In genomic region chr9:120733190-120733589, GRCh38 we compare ENCODE assay signal across 12 cellular contexts. TPM values are rescaled to one million over a fixed set of nuclear protein-coding genes. Genes with fewer than 3 reads are reported as not detected.
DNase-seq lines count a peak whose midpoint lies in the region; ATAC-seq and TF ChIP-seq lines count a peak whose summit lies in the region.
"Had no signal": no experiment of that assay in that cellular context is flagged by ENCODE, and none has a peak within 500 bp of the region (broad histone marks: within the 10 kb centered on the region; RNA-seq: fewer than 3 reads in every experiment).

No MANE protein-coding gene starts in this region.

- H3K27me3 ChIP-seq in PC-9 (ENCODE audit: insufficient read depth, low read depth) = no peaks in the 10 kb centered on the region
- H3K27me3 ChIP-seq in right lobe of liver = no peaks in the 10 kb centered on the region
- H3K27me3 ChIP-seq in tibial artery = no peaks in the 10 kb centered on the region

- CTCF ChIA-PET in PC-9 (lab: Charles Lee) = no interaction called here

- no TSS peak for BruUV-seq in PC-9 (replicated peaks; lab: Mats Ljungman, UMichigan)

- H3K4me3 ChIP-seq in PC-9 (no peak overlapping the region), right lobe of liver (peak overlapping the region in 2 of 3 donors; percentile 15 to 34), tibial artery (no peak overlapping the region)

- POLR2A ChIA-PET in PC-9 (lab: Charles Lee; ENCODE audit: unreplicated experiment) = interaction anchor here (0.6 kb wide), 1 partner anchor 18 kb away, joined by 7 read pairs; no protein-coding TSS in a partner anchor

- H3K36me3 ChIP-seq in PC-9 (ENCODE audit: low read depth) = no peaks in the 10 kb centered on the region
- H3K36me3 ChIP-seq in right lobe of liver = no peaks in the 10 kb centered on the region
- H3K36me3 ChIP-seq in tibial artery = no peaks in the 10 kb centered on the region

- DNase-seq in PC-9 = peak in 1 of 2 experiments; percentile 70
- DNase-seq in fibroblast of peridontal ligament (ENCODE audit: extremely low read depth) = peak; percentile 81
- peak; percentile 81 to 94 (median 88) for DNase-seq in right lobe of liver
- DNase-seq in tibial artery = peak; percentile 66 to 93
- DNase-seq in UCSD-AML1 (lab: John Stamatoyannopoulos, UW; ENCODE audit: unreplicated experiment) = no peak
- no peak for DNase-seq in GM19238 (ENCODE audit: insufficient read length, low spot score)
- no peak for DNase-seq in EL
- DNase-seq: MV-4-11, naive B cell, NCI-H510A treated with DMSO at 0.1 percent for 48 hours, SIG-M5 had no signal

- peaks cover 82% of the 10 kb centered on the region for H3K4me1 ChIP-seq in PC-9 (replicated peaks; ENCODE audit: insufficient read depth)
- peaks cover 0 to 75% (median 25%) of the 10 kb centered on the region in 4 donors for H3K4me1 ChIP-seq in right lobe of liver
- peaks cover 0 to 66% (median 37%) of the 10 kb centered on the region in 4 donors for H3K4me1 ChIP-seq in tibial artery

- TF ChIP-seq CTCF in PC-9 (conservative IDR thresholded peaks at IDR 0.05) (no peak), right lobe of liver (IDR thresholded peaks at IDR 0.05) (no peak), tibial artery (IDR thresholded peaks at IDR 0.05) (no peak)

- no peaks in the 10 kb centered on the region for H3K79me2 ChIP-seq in PC-9 (ENCODE audit: low read depth)

- H4K20me1 ChIP-seq in PC-9 (ENCODE audit: insufficient read depth) = no peaks in the 10 kb centered on the region

- peaks cover 59% of the 10 kb centered on the region for H3F3A ChIP-seq in PC-9 (ENCODE audit: insufficient read depth, low read depth)

- 0 out of 2 replicates have a peak overlapping the region, but pooled peaks have one; percentile 23 for H3K4me2 ChIP-seq in PC-9

- WGBS in right lobe of liver (ENCODE audit: insufficient coverage, low coverage, low lambda C conversion rate, missing lambda C conversion rate) = 20% methylated on average over 3 of the region's 5 CpGs

- ATAC-seq in right lobe of liver (peak; percentile 63 to 81 (median 71)), HG02588 (IDR thresholded peaks at IDR 0.05; ENCODE audit: unreplicated experiment) (no peak)

- H2AFZ ChIP-seq in PC-9 = no peak overlapping the region

- H3K9me3 ChIP-seq in PC-9 (ENCODE audit: insufficient read depth, low read depth) = no peaks in the 10 kb centered on the region
- H3K9me3 ChIP-seq in right lobe of liver = no peaks in the 10 kb centered on the region
- H3K9me3 ChIP-seq in tibial artery = no peaks in the 10 kb centered on the region

- TF ChIP-seq POLR2A in right lobe of liver (IDR thresholded peaks at IDR 0.05) = peak; percentile 87

- peak overlapping the region; percentile 94; the same call in 1 of the 2 replicates for H3K27ac ChIP-seq in PC-9
- H3K27ac ChIP-seq in right lobe of liver = peak overlapping the region; percentile 72 to 93 (median 90)
- H3K27ac ChIP-seq in tibial artery = peak overlapping the region; percentile 73 to 79

- intact Hi-C loops in PC-9 (cut with micrococcal nuclease; ENCODE audit: unreplicated experiment) (loop anchor here (5.0 to 10.0 kb wide), 2 partner anchors 111 to 552 kb away; no protein-coding TSS in a partner anchor), right lobe of liver (cut with DNase I) (no loop called here), tibial artery (cut with DNase I; ENCODE audit: low total_unique reads) (no loop called here)

- H3K9me2 ChIP-seq in PC-9 (ENCODE audit: insufficient read depth) = no peaks in the 10 kb centered on the region

RNA-seq across cellular contexts. Expression of gene MEGF9, which starts 18.9 kb away (rescaled TPM):
- total RNA-seq in PC-9 (2021) = 30.3 and 35.7 TPM in 2 replicates
- 10 to 100 TPM; 26.8 to 49.0 (median 38.2) TPM for total RNA-seq in right lobe of liver

Comparison
In these comparisons a context has a peak if more than half of its experiments do, and no peak if none do; other contexts are left out.
1. DNase-seq: peak in fibroblast of peridontal ligament (single experiment), right lobe of liver (3 of 3) and tibial artery (2 of 2); none in UCSD-AML1 (single experiment), GM19238 (single experiment) and EL (single experiment).
2. H3K4me3 ChIP-seq: peak in right lobe of liver (2 of 3); none in PC-9 (single experiment) and tibial artery (0 of 2).
3. Peak in every context shown above with its lines, with median percentiles within 50 percentile points of each other: H3K27ac ChIP-seq.